8 cellular contexts compared by ENCODE assay signal in genomic region chr2:32063310-32064020, GRCh38. TPM values are rescaled to one million over a fixed set of nuclear protein-coding genes. Genes with fewer than 3 reads are reported as not detected.
DNase-seq lines count a peak whose midpoint lies in the region; ATAC-seq and TF ChIP-seq lines count a peak whose summit lies in the region.

SPAST (plus strand) TSS chr2:32063556; CDS start chr2:32063832, 276 bp downstream.

- H3K9me3 ChIP-seq in aorta (ENCODE audit: control insufficient read depth, low read length): no peaks in the 10 kb centered on the region

- intact Hi-C loops in aorta (cut with DNase I): loop anchor here (1.0 to 10.0 kb wide), 5 partner anchors 24 to 291 kb away; partner anchors contain the start of genes MEMO1 (in 2 of the 2), SLC30A6 (in 2 of the 2), BIRC6 (in 1 of the 2) and DPY30 (in 1 of the 2)

- H3K9ac ChIP-seq in rectal smooth muscle tissue (ENCODE audit: low read length): peak within 1 kb of the TSS; percentile 73

- WGBS in aorta, 2 donors: 0 to 1% methylated on average over 62 to 79 of the region's 79 CpGs

- ATAC-seq in GM18508 (IDR thresholded peaks at IDR 0.05; ENCODE audit: insufficient read depth, unreplicated experiment): peak; percentile 90
- peak; percentile 96 for ATAC-seq in HG03025 (IDR thresholded peaks at IDR 0.05; ENCODE audit: low FRiP score, unreplicated experiment)
- ATAC-seq in aorta (ENCODE audit: low FRiP score): peak; percentile 98

- H3K4me1 ChIP-seq in rectal smooth muscle tissue (ENCODE audit: control insufficient read depth, insufficient read depth, low read length) (peaks cover 6% of the 10 kb centered on the region), aorta (ENCODE audit: control insufficient read depth in 1 of 2, insufficient read depth in 2 of 2, low read length in 2 of 2) (peaks cover 0 to 2% of the 10 kb centered on the region in 2 donors)

- TF ChIP-seq CTCF in astrocyte of the cerebellum (IDR thresholded peaks at IDR 0.05; ENCODE audit: low read depth, low read length, missing control alignments): peak; percentile 50

- no peaks in the 10 kb centered on the region for H3K36me3 ChIP-seq in rectal smooth muscle tissue (ENCODE audit: control insufficient read depth, insufficient read depth, low read length)
- no peaks in the 10 kb centered on the region for H3K36me3 ChIP-seq in aorta (ENCODE audit: control insufficient read depth in 1 of 2, insufficient read depth in 2 of 2, low read length in 1 of 2)

- H3K4me3 ChIP-seq in astrocyte of the cerebellum (ENCODE audit: low read depth, low read length): peak within 1 kb of the TSS; percentile 71
- peak within 1 kb of the TSS; percentile 89 for H3K4me3 ChIP-seq in rectal smooth muscle tissue (ENCODE audit: low read length)
- peak within 1 kb of the TSS; percentile 90 to 92 for H3K4me3 ChIP-seq in aorta (ENCODE audit: low read length in 2 of 2)

- H3K27ac ChIP-seq in rectal smooth muscle tissue (ENCODE audit: low read depth, low read length) (peak within 1 kb of the TSS; percentile 93), aorta (ENCODE audit: low read depth in 1 of 2, low read length in 2 of 2) (peak within 1 kb of the TSS; percentile 34 to 69)

- H3K27me3 ChIP-seq in rectal smooth muscle tissue (ENCODE audit: control insufficient read depth, insufficient read depth, low read length) (no peaks in the 10 kb centered on the region), aorta (ENCODE audit: control insufficient read depth in 1 of 2, insufficient read depth in 2 of 2, low read length in 1 of 2) (no peaks in the 10 kb centered on the region)

- in situ Hi-C loops in astrocyte of the cerebellum (cut with HindIII; ENCODE audit: low sequenced_read_pairs): no loop called here

- DNase-seq in NCI-H2029 treated with DMSO at 0.1 percent for 48 hours (lab: John Stamatoyannopoulos, UW): peak; percentile 90
- DNase-seq in T-helper 9 cell: peak; percentile 95
- DNase-seq in astrocyte of the cerebellum (ENCODE audit: low read depth): peak; percentile 88
- peak; percentile 97 for DNase-seq in hepatic stellate cell (ENCODE audit: low spot score)
- peak; percentile 98 to 99 for DNase-seq in aorta

RNA-seq across cellular contexts. Expression of gene SPAST, which starts in this region (rescaled TPM):
- 10 to 100 TPM; 13.5 to 18.2 TPM for total RNA-seq in aorta
- 1 to 10 TPM; 3.9 to 5.0 TPM for polyA plus RNA-seq in aorta

Comparison
In these comparisons a context has a peak if more than half of its experiments do, and no peak if none do; other contexts are left out.
1. Peak in every context shown above with its lines: DNase-seq, ATAC-seq, H3K4me3 ChIP-seq and H3K27ac ChIP-seq.